In genomic region chr2:113872201-113872600, GRCh38 we compare ENCODE assay signal across 23 cellular contexts. TPM values are rescaled to one million over a fixed set of nuclear protein-coding genes. Genes with fewer than 3 reads are reported as not detected.
A peak's percentile ranks its signal among the peaks of the same experiment; 100 is the strongest.
DNase-seq lines count a peak whose midpoint lies in the region; ATAC-seq and TF ChIP-seq lines count a peak whose summit lies in the region.
"Had no signal": no experiment of that assay in that cellular context is flagged by ENCODE, and none has a peak within 500 bp of the region (broad histone marks: within the 10 kb centered on the region; RNA-seq: fewer than 3 reads in every experiment).

No MANE protein-coding gene starts in this region.

- no peaks in the 10 kb centered on the region for H4K20me1 ChIP-seq in smooth muscle cell (ENCODE audit: low read depth)
- H4K20me1 ChIP-seq: BLaER1 had no signal

- peaks cover 11% of the 10 kb centered on the region for H3K36me3 Mint-ChIP-seq in stimulated activated memory B cell treated with anti-CD40 and anti-IgM and Interleukin-4, amounts not matched to agents 10 μg/mL and 1 μg/mL and 100 μg/mL, for 72 hours
- no peaks in the 10 kb centered on the region for H3K36me3 Mint-ChIP-seq in endodermal cell (ENCODE audit: low read depth)

- H3K4me1 ChIP-seq in adrenal gland (replicated peaks in 1 of 2) (peaks cover 13 to 14% of the 10 kb centered on the region in 2 donors), smooth muscle cell (ENCODE audit: low read depth) (peaks cover 5% of the 10 kb centered on the region), endodermal cell (ENCODE audit: control insufficient read depth, insufficient read depth, low read length) (no peaks in the 10 kb centered on the region)

- H3K36me3 ChIP-seq in adrenal gland (replicated peaks in 1 of 2) (no peaks in the 10 kb centered on the region), smooth muscle cell (ENCODE audit: low read depth) (no peaks in the 10 kb centered on the region), endodermal cell (ENCODE audit: control insufficient read depth, insufficient read depth, low read length) (no peaks in the 10 kb centered on the region)
- H3K36me3 ChIP-seq: BLaER1 had no signal

- DNase-seq in HCEC 1CT, result peak; percentile 59
- no peak for DNase-seq in adrenal gland
- DNase-seq in glomerular visceral epithelial cell (ENCODE audit: extremely low spot score), result peak; percentile 63
- no peak for DNase-seq in smooth muscle cell (lab: John Stamatoyannopoulos, UW; ENCODE audit: unreplicated experiment)
- DNase-seq in endodermal cell, result no peak
- DNase-seq in effector CD8-positive, alpha-beta T cell (lab: John Stamatoyannopoulos, UW), result no peak
- no peak for DNase-seq in stimulated activated naive CD8-positive, alpha-beta T cell treated with anti-CD3 and anti-CD28 coated beads, Interleukin-15, Interleukin-2, amounts not matched to agents 100 U/mL and 50 U/mL, for 24 hours
- DNase-seq: activated CD4-positive, alpha-beta T cell treated with anti-CD3 and anti-CD28 coated beads for 1 hour; DMS 273 treated with DMSO at 0.1 percent for 48 hours; glutamatergic neuron; NCI-H1694 treated with DMSO at 0.1 percent for 48 hours; NCI-H2227 treated with DMSO at 0.1 percent for 48 hours; occipital lobe; stimulated activated CD4-positive, alpha-beta T cell treated with anti-CD3 and anti-CD28 coated beads, Interleukin-2, amount 100 ng/mL, for 24 hours; stimulated activated naive CD8-positive, alpha-beta T cell treated with anti-CD3 and anti-CD28 coated beads, Interleukin-15, amount 100 ng/mL, for 72 hours; trophoblast cell had no signal

- no peak for TF ChIP-seq CTCF in adrenal gland (IDR thresholded peaks at IDR 0.05)
- no peak for TF ChIP-seq CTCF in smooth muscle cell (IDR thresholded peaks at IDR 0.05; ENCODE audit: borderline replicate concordance, insufficient read depth, poor library complexity, severe bottlenecking)
- TF ChIP-seq CTCF in endodermal cell (conservative IDR thresholded peaks at IDR 0.05), result no peak

- H3K27ac ChIP-seq in adrenal gland (peak overlapping the region in 3 of 5 donors; percentile 6 to 44 (median 27)), smooth muscle cell (ENCODE audit: low read depth) (peak overlapping the region; percentile 42), endodermal cell (ENCODE audit: low read depth, low read length) (no peak overlapping the region)
- H3K27ac ChIP-seq: BLaER1 had no signal

- H3K27me3 Mint-ChIP-seq in stimulated activated memory B cell treated with anti-CD40 and anti-IgM and Interleukin-4, amounts not matched to agents 10 μg/mL and 1 μg/mL and 100 μg/mL, for 72 hours, result no peaks in the 10 kb centered on the region
- peaks cover 19% of the 10 kb centered on the region for H3K27me3 Mint-ChIP-seq in endodermal cell (ENCODE audit: insufficient read depth)
- H3K27me3 Mint-ChIP-seq: activated naive CD8-positive, alpha-beta T cell; dendritic cell treated with granulocyte-macrophage colony-stimulating factor and Interleukin-4, amounts not matched to agents 40 ng/mL and 50 ng/mL, for 4 days; stimulated activated naive CD8-positive, alpha-beta T cell treated with anti-CD3 and anti-CD28 coated beads, Interleukin-15, amount 100 ng/mL, for 72 hours had no signal

- H3K9me3 Mint-ChIP-seq in stimulated activated memory B cell treated with anti-CD40 and anti-IgM and Interleukin-4, amounts not matched to agents 10 μg/mL and 1 μg/mL and 100 μg/mL, for 72 hours, result no peaks in the 10 kb centered on the region
- no peaks in the 10 kb centered on the region for H3K9me3 Mint-ChIP-seq in endodermal cell
- H3K9me3 Mint-ChIP-seq: dendritic cell treated with granulocyte-macrophage colony-stimulating factor and Interleukin-4, amounts not matched to agents 40 ng/mL and 50 ng/mL, for 4 days had no signal

- no peak overlapping the region for H3K9ac ChIP-seq in smooth muscle cell (ENCODE audit: low read depth)
- H3K9ac ChIP-seq in endodermal cell (ENCODE audit: extremely low read depth, low read length, poor library complexity, severe bottlenecking), result no peak overlapping the region
- H3K9ac ChIP-seq: BLaER1 had no signal

- H3K4me2 ChIP-seq in smooth muscle cell, result no peak overlapping the region
- H3K4me2 ChIP-seq: BLaER1 had no signal

- no peaks in the 10 kb centered on the region for H3K27me3 ChIP-seq in adrenal gland
- H3K27me3 ChIP-seq in smooth muscle cell (ENCODE audit: low read depth), result no peaks in the 10 kb centered on the region
- no peaks in the 10 kb centered on the region for H3K27me3 ChIP-seq in endodermal cell (ENCODE audit: control insufficient read depth, insufficient read depth, low read length, poor library complexity, severe bottlenecking)
- H3K27me3 ChIP-seq: BLaER1 had no signal

- no peak overlapping the region for H2AFZ ChIP-seq in smooth muscle cell (ENCODE audit: low read depth)

- H3F3A ChIP-seq in smooth muscle cell (ENCODE audit: low read depth), result no peaks in the 10 kb centered on the region

- H3K4me3 Mint-ChIP-seq in stimulated activated memory B cell treated with anti-CD40 and anti-IgM and Interleukin-4, amounts not matched to agents 10 μg/mL and 1 μg/mL and 100 μg/mL, for 72 hours, result no peak overlapping the region
- H3K4me3 Mint-ChIP-seq in endodermal cell, result no peak overlapping the region
- H3K4me3 Mint-ChIP-seq: activated naive CD8-positive, alpha-beta T cell; dendritic cell treated with granulocyte-macrophage colony-stimulating factor and Interleukin-4, amounts not matched to agents 40 ng/mL and 50 ng/mL, for 4 days; stimulated activated naive CD8-positive, alpha-beta T cell treated with anti-CD3 and anti-CD28 coated beads, Interleukin-15, amount 100 ng/mL, for 72 hours had no signal

- no peak for TF ChIP-seq POLR2A in adrenal gland (IDR thresholded peaks at IDR 0.05)

- intact Hi-C loops in adrenal gland (cut with DNase I), result no loop called here

- H3K4me3 ChIP-seq in adrenal gland (no peak overlapping the region), smooth muscle cell (no peak overlapping the region), endodermal cell (ENCODE audit: low read length) (no peak overlapping the region)
- H3K4me3 ChIP-seq: BLaER1 had no signal

- no peaks in the 10 kb centered on the region for H3K79me2 ChIP-seq in smooth muscle cell (ENCODE audit: low read depth)

- H3K27ac Mint-ChIP-seq in stimulated activated memory B cell treated with anti-CD40 and anti-IgM and Interleukin-4, amounts not matched to agents 10 μg/mL and 1 μg/mL and 100 μg/mL, for 72 hours, result no peak overlapping the region
- no peak overlapping the region for H3K27ac Mint-ChIP-seq in endodermal cell
- H3K27ac Mint-ChIP-seq: activated naive CD8-positive, alpha-beta T cell; dendritic cell treated with granulocyte-macrophage colony-stimulating factor and Interleukin-4, amounts not matched to agents 40 ng/mL and 50 ng/mL, for 4 days; stimulated activated naive CD8-positive, alpha-beta T cell treated with anti-CD3 and anti-CD28 coated beads, Interleukin-15, amount 100 ng/mL, for 72 hours had no signal

- 84 to 93% (median 90%) methylated on average over 4 of the region's 4 CpGs for WGBS in adrenal gland, 4 donors
- 81% methylated on average over 4 of the region's 4 CpGs for WGBS in smooth muscle cell (ENCODE audit: low lambda C conversion rate)
- WGBS in endodermal cell (ENCODE audit: insufficient coverage in 1 of 2, insufficient read length in 1 of 2), 2 experiments, result 90% methylated on average over 4 of the region's 4 CpGs

- ATAC-seq in stimulated activated memory B cell treated with anti-CD40 and anti-IgM and Interleukin-4, amounts not matched to agents 10 μg/mL and 1 μg/mL and 100 μg/mL, for 72 hours, result no peak
- no peak for ATAC-seq in stimulated activated naive CD8-positive, alpha-beta T cell treated with anti-CD3 and anti-CD28 coated beads, Interleukin-15, Interleukin-2, amounts not matched to agents 100 U/mL and 50 U/mL, for 24 hours
- ATAC-seq: HCT116; Panc1; sciatic nerve; stimulated activated naive CD8-positive, alpha-beta T cell treated with anti-CD3 and anti-CD28 coated beads, Interleukin-15, amount 100 ng/mL, for 72 hours had no signal

- H3K4me1 Mint-ChIP-seq in stimulated activated memory B cell treated with anti-CD40 and anti-IgM and Interleukin-4, amounts not matched to agents 10 μg/mL and 1 μg/mL and 100 μg/mL, for 72 hours, result peaks cover 30% of the 10 kb centered on the region
- H3K4me1 Mint-ChIP-seq in endodermal cell, result peaks cover 3% of the 10 kb centered on the region

- no peaks in the 10 kb centered on the region for H3K9me3 ChIP-seq in adrenal gland (replicated peaks in 1 of 3)
- no peaks in the 10 kb centered on the region for H3K9me3 ChIP-seq in smooth muscle cell (replicated peaks; ENCODE audit: low read depth)
- H3K9me3 ChIP-seq in endodermal cell (ENCODE audit: control insufficient read depth, low read length), result no peaks in the 10 kb centered on the region
- H3K9me3 ChIP-seq: BLaER1 had no signal

RNA-seq across cellular contexts. Expression of gene ACTR3, which starts 17.7 kb away (rescaled TPM):
- total RNA-seq in adrenal gland (100 to 1,000 TPM; 103 to 530 (median 234) TPM), smooth muscle cell (257 and 263 TPM in 2 replicates), endodermal cell (100 to 1,000 TPM; 168 to 192 TPM)
- polyA plus RNA-seq in adrenal gland (100 to 1,000 TPM in 1 of 3 donors, 10 to 100 TPM in 2; 28.1 to 227 (median 30.7) TPM), smooth muscle cell (173 and 199 TPM in 2 replicates)
- 124 TPM for polyA plus RNA-seq in endodermal cell (2013, experiment 1 of 2)
- 117 TPM for polyA plus RNA-seq in endodermal cell (2013, experiment 2 of 2)

Comparison
In these comparisons a context has a peak if more than half of its experiments do, and no peak if none do; other contexts are left out.
1. DNase-seq: peak in HCEC 1CT (single experiment) and glomerular visceral epithelial cell (single experiment); none in adrenal gland (0 of 7), smooth muscle cell (single experiment), endodermal cell (single experiment), effector CD8-positive, alpha-beta T cell (single experiment) and stimulated activated naive CD8-positive, alpha-beta T cell treated with anti-CD3 and anti-CD28 coated beads, Interleukin-15, Interleukin-2, amounts not matched to agents 100 U/mL and 50 U/mL, for 24 hours (single experiment).